In the genomic region with DNA sequence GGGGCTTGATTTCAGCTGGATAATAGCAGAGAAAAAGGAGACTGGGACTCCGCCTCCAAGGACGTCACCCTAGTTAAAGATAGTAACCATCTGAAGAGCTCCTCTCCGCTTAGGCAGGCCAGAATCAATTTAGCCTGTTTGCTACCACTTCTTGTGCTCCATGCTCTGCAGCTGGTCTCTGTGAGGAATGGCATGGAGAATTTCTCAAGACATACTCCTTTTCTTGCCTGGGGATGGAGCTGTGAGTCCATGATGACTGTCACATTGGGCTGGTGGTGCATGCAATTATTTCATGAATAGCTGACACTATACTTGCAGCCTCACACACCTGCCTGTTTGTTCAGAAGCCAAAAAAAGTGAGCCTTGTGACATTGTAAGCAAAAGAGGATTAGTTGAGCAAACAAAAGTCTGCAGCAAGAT, we compare ENCODE assay signal across 9 cellular contexts.
DNase-seq lines count a peak whose midpoint lies in the region; ATAC-seq and TF ChIP-seq lines count a peak whose summit lies in the region.
"Had no signal": no experiment of that assay in that cellular context is flagged by ENCODE, and none has a peak within 500 bp of the region (broad histone marks: within the 10 kb centered on the region; RNA-seq: fewer than 3 reads in every experiment).

No MANE protein-coding gene starts in this region.

- no peak for TF ChIP-seq POLR2A in suprapubic skin (IDR thresholded peaks at IDR 0.05)

- H3K4me3 ChIP-seq in endodermal cell (ENCODE audit: low read length) = no peak overlapping the region
- no peak overlapping the region for H3K4me3 ChIP-seq in suprapubic skin

- peaks cover 15% of the 10 kb centered on the region for H3K4me1 Mint-ChIP-seq in endodermal cell

- H3K36me3 ChIP-seq in endodermal cell (ENCODE audit: control insufficient read depth, insufficient read depth, low read length) = no peaks in the 10 kb centered on the region
- H3K36me3 ChIP-seq in suprapubic skin = no peaks in the 10 kb centered on the region

- H3K4me1 ChIP-seq in endodermal cell (ENCODE audit: control insufficient read depth, insufficient read depth, low read length) (no peaks in the 10 kb centered on the region), suprapubic skin (no peaks in the 10 kb centered on the region)

- peaks cover 3% of the 10 kb centered on the region for H3K36me3 Mint-ChIP-seq in endodermal cell (ENCODE audit: low read depth)

- peaks cover 26% of the 10 kb centered on the region for H3K9me3 Mint-ChIP-seq in endodermal cell

- H3K4me3 Mint-ChIP-seq in endodermal cell = no peak overlapping the region

- 76 to 90% methylated on average over 2 to 3 of the region's 3 CpGs for WGBS in endodermal cell (ENCODE audit: insufficient coverage in 1 of 2, insufficient read length in 1 of 2), 2 experiments
- WGBS in suprapubic skin = 27% methylated on average over 3 of the region's 3 CpGs

- H3K9me3 ChIP-seq in endodermal cell (ENCODE audit: control insufficient read depth, low read length) (peaks cover 19% of the 10 kb centered on the region), suprapubic skin (no peaks in the 10 kb centered on the region)

- ATAC-seq in Right ventricle myocardium inferior (peak; percentile 42), HG03354 (IDR thresholded peaks at IDR 0.05; ENCODE audit: poor library complexity, severe bottlenecking, unreplicated experiment) (no peak), GM21526 (IDR thresholded peaks at IDR 0.05; ENCODE audit: low FRiP score, unreplicated experiment) (no peak)

- H3K9ac ChIP-seq in endodermal cell (ENCODE audit: extremely low read depth, low read length, poor library complexity, severe bottlenecking) = no peak overlapping the region

- DNase-seq in Right ventricle myocardium inferior (ENCODE audit: missing footprints) (no peak), cardiac septum (ENCODE audit: low spot score) (no peak), NCI-H2227 (lab: John Stamatoyannopoulos, UW; ENCODE audit: unreplicated experiment) (peak; percentile 47), endodermal cell (peak; percentile 61), stromal cell of bone marrow (ENCODE audit: low read depth) (peak; percentile 47), suprapubic skin (ENCODE audit: low spot score in 2 of 2) (no peak)
- DNase-seq: Calu3 had no signal

- peak; percentile 34 for TF ChIP-seq CTCF in endodermal cell (conservative IDR thresholded peaks at IDR 0.05)
- TF ChIP-seq CTCF in suprapubic skin (IDR thresholded peaks at IDR 0.05) = no peak

- no peak overlapping the region for H3K27ac Mint-ChIP-seq in endodermal cell

- no peaks in the 10 kb centered on the region for H3K27me3 Mint-ChIP-seq in endodermal cell (ENCODE audit: insufficient read depth)

- no peak for TF ChIP-seq EP300 in suprapubic skin (IDR thresholded peaks at IDR 0.05)

- H3K27me3 ChIP-seq in endodermal cell (ENCODE audit: control insufficient read depth, insufficient read depth, low read length, poor library complexity, severe bottlenecking) = no peaks in the 10 kb centered on the region
- H3K27me3 ChIP-seq in suprapubic skin = no peaks in the 10 kb centered on the region

- intact Hi-C loops in Right ventricle myocardium inferior (cut with DNase I) = no loop called here
- intact Hi-C loops in cardiac septum (cut with DNase I) = no loop called here

- H3K27ac ChIP-seq in endodermal cell (ENCODE audit: low read depth, low read length) (no peak overlapping the region), suprapubic skin (no peak overlapping the region)

Comparison
In these comparisons a context has a peak if more than half of its experiments do, and no peak if none do; other contexts are left out.
1. DNase-seq: peak in NCI-H2227 (single experiment), endodermal cell (single experiment) and stromal cell of bone marrow (single experiment); none in Right ventricle myocardium inferior (single experiment), cardiac septum (single experiment) and suprapubic skin (0 of 2).